Comparison of ENCODE assay signal across 31 cellular contexts in the genomic region with DNA sequence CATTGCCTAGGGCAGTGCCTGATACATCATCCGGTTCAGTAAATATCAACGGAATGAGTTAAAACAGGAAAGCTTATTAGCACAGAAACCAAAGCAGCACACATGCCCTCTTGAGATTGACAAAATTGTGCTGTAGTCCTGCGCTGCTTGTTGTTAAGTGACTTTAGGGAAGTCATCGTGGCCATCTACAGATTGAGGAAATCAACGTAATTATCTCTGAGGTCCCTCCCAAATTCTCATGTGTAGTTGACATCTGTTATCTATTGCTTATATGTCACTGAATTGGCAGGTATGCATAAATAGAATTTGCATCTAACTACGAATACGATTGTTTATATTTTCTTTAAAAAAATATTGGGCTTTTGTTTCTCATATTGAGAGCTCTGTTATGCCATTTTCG. TPM values are rescaled to one million over a fixed set of nuclear protein-coding genes. Genes with fewer than 3 reads are reported as not detected.
"Had no signal": no experiment of that assay in that cellular context is flagged by ENCODE, and none has a peak within 500 bp of the region (broad histone marks: within the 10 kb centered on the region; RNA-seq: fewer than 3 reads in every experiment).

No MANE protein-coding gene starts in this region.

- H3K27me3 Mint-ChIP-seq: activated naive CD4-positive, alpha-beta T cell treated with anti-CD3 and anti-CD28 coated beads, Interleukin-2, amount 50 U/mL, for 24 hours; activated T-cell treated with anti-CD3 and anti-CD28 coated beads, Interleukin-2, amount 50 U/mL, for 24 hours had no signal

- H3K27me3 ChIP-seq: ascending aorta, body of pancreas, Peyer's patch had no signal

- H3K4me1 Mint-ChIP-seq: activated naive CD4-positive, alpha-beta T cell treated with anti-CD3 and anti-CD28 coated beads, Interleukin-2, amount 50 U/mL, for 24 hours had no signal

- DNase-seq: activated CD4-positive, alpha-beta T cell treated with anti-CD3 and anti-CD28 coated beads for 48 hours; activated CD4-positive, alpha-beta T cell treated with anti-CD3 and anti-CD28 coated beads, Interleukin-2, amount 50 U/mL, for 48 hours; activated CD4-positive, CD25-positive, alpha-beta regulatory T cell treated with anti-CD3 and anti-CD28 coated beads, Interleukin-2, amount 50 U/mL, for 72 hours; activated CD8-positive, alpha-beta memory T cell treated with anti-CD3 and anti-CD28 coated beads, Interleukin-2, amount 10 ng/mL, durations not matched to agents 7 days and 5 days; activated effector memory CD4-positive, alpha-beta T cell treated with Interleukin-2 at 50 U/mL for 16 hours; activated naive CD4-positive, alpha-beta T cell; activated T-cell treated with anti-CD3 and anti-CD28 coated beads, Interleukin-2, amount 50 U/mL, for 24 hours; amniotic stem cell; body of pancreas; central memory CD4-positive, alpha-beta T cell; Kasumi-1; MV-4-11; NCI-H1105; NCI-H1436; NCI-H1694 treated with DMSO at 0.1 percent for 48 hours; NCI-H2081; NCI-H524; Peyer's patch; Right ventricle myocardium superior had no signal

- H3K27ac Mint-ChIP-seq: activated CD8-positive, alpha-beta memory T cell treated with anti-CD3 and anti-CD28 coated beads, Interleukin-2, amount 10 ng/mL, durations not matched to agents 7 days and 5 days; activated naive CD4-positive, alpha-beta T cell treated with anti-CD3 and anti-CD28 coated beads, Interleukin-2, amount 50 U/mL, for 24 hours; activated T-cell treated with anti-CD3 and anti-CD28 coated beads, Interleukin-2, amount 50 U/mL, for 24 hours; activated T-helper 1 cell treated with anti-CD3 and anti-CD28 coated beads, Interleukin-12 subunit alpha, Interleukin-12 subunit beta, Interleukin-2, Interleukin-4 antibody, amounts not matched to agents 30 ng/mL and 10 ng/mL and 1 ng/mL, durations not matched to agents 14 hours and 24 hours and 36 hours; T-helper 2 cell treated with Interferon-gamma antibody and Interleukin-4, amounts not matched to agents 5 μg/mL and 100 μg/mL, for 36 hours had no signal

- H3K36me3 ChIP-seq: ascending aorta, Peyer's patch had no signal

- H3K9me3 ChIP-seq: ascending aorta, body of pancreas, Peyer's patch had no signal

- H3K36me3 Mint-ChIP-seq: activated naive CD4-positive, alpha-beta T cell treated with anti-CD3 and anti-CD28 coated beads, Interleukin-2, amount 50 U/mL, for 24 hours had no signal

- H3K4me3 Mint-ChIP-seq: activated CD8-positive, alpha-beta memory T cell treated with anti-CD3 and anti-CD28 coated beads, Interleukin-2, amount 10 ng/mL, durations not matched to agents 7 days and 5 days; activated naive CD4-positive, alpha-beta T cell treated with anti-CD3 and anti-CD28 coated beads, Interleukin-2, amount 50 U/mL, for 24 hours; activated T-cell treated with anti-CD3 and anti-CD28 coated beads, Interleukin-2, amount 50 U/mL, for 24 hours; activated T-helper 1 cell treated with anti-CD3 and anti-CD28 coated beads, Interleukin-12 subunit alpha, Interleukin-12 subunit beta, Interleukin-2, Interleukin-4 antibody, amounts not matched to agents 30 ng/mL and 10 ng/mL and 1 ng/mL, durations not matched to agents 14 hours and 24 hours and 36 hours; T-helper 2 cell treated with Interferon-gamma antibody and Interleukin-4, amounts not matched to agents 5 μg/mL and 100 μg/mL, for 36 hours had no signal

- H3K4me1 ChIP-seq: Peyer's patch had no signal

- FAIRE-seq: bronchial epithelial cell, TTC549 had no signal

- H3K4me3 ChIP-seq: ascending aorta, body of pancreas, coronary artery, Peyer's patch had no signal

- H3K27ac ChIP-seq: ascending aorta, body of pancreas, coronary artery, Peyer's patch, RWPE1 had no signal

- ATAC-seq: activated CD8-positive, alpha-beta memory T cell treated with anti-CD3 and anti-CD28 coated beads, Interleukin-2, amount 10 ng/mL, durations not matched to agents 7 days and 5 days; body of pancreas had no signal

- H3K9me3 Mint-ChIP-seq: activated naive CD4-positive, alpha-beta T cell treated with anti-CD3 and anti-CD28 coated beads, Interleukin-2, amount 50 U/mL, for 24 hours; activated T-cell treated with anti-CD3 and anti-CD28 coated beads, Interleukin-2, amount 50 U/mL, for 24 hours; activated T-helper 1 cell treated with anti-CD3 and anti-CD28 coated beads, Interleukin-12 subunit alpha, Interleukin-12 subunit beta, Interleukin-2, Interleukin-4 antibody, amounts not matched to agents 30 ng/mL and 10 ng/mL and 1 ng/mL, durations not matched to agents 14 hours and 24 hours and 36 hours; T-helper 2 cell treated with Interferon-gamma antibody and Interleukin-4, amounts not matched to agents 5 μg/mL and 100 μg/mL, for 36 hours had no signal

RNA-seq across cellular contexts. Expression of a gene that starts 13.8 kb away (rescaled TPM):
- total RNA-seq: activated CD8-positive, alpha-beta memory T cell treated with anti-CD3 and anti-CD28 coated beads, Interleukin-2, amount 10 ng/mL, durations not matched to agents 7 days and 5 days; activated T-helper 1 cell treated with anti-CD3 and anti-CD28 coated beads, Interleukin-12 subunit alpha, Interleukin-12 subunit beta, Interleukin-2, Interleukin-4 antibody, amounts not matched to agents 30 ng/mL and 10 ng/mL and 1 ng/mL, durations not matched to agents 14 hours and 24 hours and 36 hours; ascending aorta; bronchial epithelial cell; chondrocyte; dermis microvascular lymphatic vessel endothelial cell; Peyer's patch; Right ventricle myocardium superior; SK-MEL-5; T-helper 1 cell treated with Interleukin-12 subunit alpha and Interleukin-12 subunit beta and Interleukin-4 antibody, amounts not matched to agents 30 ng/mL and 1 ng/mL, for 36 hours had no signal

RNA-seq across cellular contexts. Expression of a gene that starts 28.7 kb away (rescaled TPM):
- total RNA-seq: ascending aorta, bronchial epithelial cell had no signal
